ENCODE assay signal across 12 cellular contexts in genomic region chr2:43039376-43040080, GRCh38.
DNase-seq lines count a peak whose midpoint lies in the region; ATAC-seq, FAIRE-seq and TF ChIP-seq lines count a peak whose summit lies in the region.
"Had no signal": no experiment of that assay in that cellular context is flagged by ENCODE, and none has a peak within 500 bp of the region (broad histone marks: within the 10 kb centered on the region; RNA-seq: fewer than 3 reads in every experiment).

No MANE protein-coding gene starts in this region.

- H4K20me1 ChIP-seq in HepG2 (ENCODE audit: insufficient read depth, low read length) (no peaks in the 10 kb centered on the region), smooth muscle cell (ENCODE audit: low read depth) (no peaks in the 10 kb centered on the region)

- H3K27me3 ChIP-seq in HepG2 (ENCODE audit: control insufficient read depth in 1 of 2, insufficient read depth in 2 of 2, low read length in 2 of 2) (no peaks in the 10 kb centered on the region), smooth muscle cell (ENCODE audit: low read depth) (no peaks in the 10 kb centered on the region), upper lobe of left lung (no peaks in the 10 kb centered on the region)

- TF ChIP-seq EP300 in HepG2 (IDR thresholded peaks at IDR 0.05; ENCODE audit: low read depth in 2 of 2, low read length in 2 of 2) (no peak), HepG2 (CRISPR knock-in tag; IDR thresholded peaks at IDR 0.05; ENCODE audit: borderline replicate concordance) (no peak), upper lobe of left lung (IDR thresholded peaks at IDR 0.05) (no peak)

- no peak for TF ChIP-seq RAD21 in HepG2 (CRISPR knock-in tag; IDR thresholded peaks at IDR 0.05)

- H3K36me3 ChIP-seq in HepG2 (replicated peaks in 1 of 2; ENCODE audit: control insufficient read depth in 1 of 2, insufficient read depth in 2 of 2, low read length in 2 of 2) (no peaks in the 10 kb centered on the region), smooth muscle cell (ENCODE audit: low read depth) (no peaks in the 10 kb centered on the region), upper lobe of left lung (no peaks in the 10 kb centered on the region)

- intact Hi-C loops in HepG2 (cut with micrococcal nuclease; ENCODE audit: unreplicated experiment), result no loop called here

- no peak for FAIRE-seq in HepG2 (lab: Jason Lieb, UNC)

- POLR2A ChIA-PET in HepG2 (lab: Yijun Ruan, JAX), result no interaction called here

- no TSS peak for BruUV-seq in HepG2 (replicated peaks; lab: Mats Ljungman, UMichigan)

- H2AFZ ChIP-seq in HepG2 (ENCODE audit: low read length) (no peak overlapping the region), smooth muscle cell (ENCODE audit: low read depth) (no peak overlapping the region)
- H2AFZ ChIP-seq: GM23338 had no signal

- peaks cover 60% of the 10 kb centered on the region for H3K4me1 ChIP-seq in HepG2 (ENCODE audit: insufficient read depth, low read length)
- peaks cover 25% of the 10 kb centered on the region for H3K4me1 ChIP-seq in smooth muscle cell (ENCODE audit: low read depth)
- H3K4me1 ChIP-seq in upper lobe of left lung, result peaks cover 0 to 4% (median 0%) of the 10 kb centered on the region in 4 donors

- DNase-seq in ELF-1 (ENCODE audit: low read depth, low spot score) (peak; percentile 74), HepG2 (ENCODE audit: low spot score) (no peak), smooth muscle cell (lab: John Stamatoyannopoulos, UW; ENCODE audit: unreplicated experiment) (no peak), GM10266 (ENCODE audit: extremely low spot score) (no peak), NCI-H1092 (lab: John Stamatoyannopoulos, UW) (no peak), upper lobe of left lung (no peak)
- DNase-seq: DMS79; NCI-H774; stimulated activated CD4-positive, alpha-beta T cell treated with anti-CD3 and anti-CD28 coated beads, Interleukin-1b, Interleukin-23, amount 100 ng/mL, for 48 hours had no signal

- CTCF ChIA-PET in HepG2 (lab: Yijun Ruan, JAX; ENCODE audit: low intra/inter-chr PET ratio, low total read pairs), result no interaction called here

- TF ChIP-seq POLR2A in HepG2 (IDR thresholded peaks at IDR 0.05; ENCODE audit: insufficient read depth in 1 of 2, low read depth in 2 of 2, low read length in 2 of 2) (no peak), upper lobe of left lung (IDR thresholded peaks at IDR 0.05) (no peak)

- H3K4me3 ChIP-seq in HepG2 (replicated peaks in 1 of 3; ENCODE audit: insufficient read depth in 1 of 3, low read depth in 2 of 3, low read length in 3 of 3) (no peak overlapping the region), smooth muscle cell (no peak overlapping the region), upper lobe of left lung (no peak overlapping the region)
- H3K4me3 ChIP-seq: GM23338 had no signal

- no peaks in the 10 kb centered on the region for H3K79me2 ChIP-seq in HepG2 (ENCODE audit: insufficient read depth, low read length)
- no peaks in the 10 kb centered on the region for H3K79me2 ChIP-seq in smooth muscle cell (ENCODE audit: low read depth)

- no peak for TF ChIP-seq CTCF in HepG2 (CRISPR knock-in tag; IDR thresholded peaks at IDR 0.05)
- TF ChIP-seq CTCF in smooth muscle cell (IDR thresholded peaks at IDR 0.05; ENCODE audit: borderline replicate concordance, insufficient read depth, poor library complexity, severe bottlenecking), result no peak
- TF ChIP-seq CTCF in GM10266 (IDR thresholded peaks at IDR 0.05; ENCODE audit: control insufficient read depth, insufficient read depth, low read depth, missing control alignments), result no peak
- TF ChIP-seq CTCF in upper lobe of left lung (IDR thresholded peaks at IDR 0.05), result no peak

- no peaks in the 10 kb centered on the region for H3F3A ChIP-seq in smooth muscle cell (ENCODE audit: low read depth)

- in situ Hi-C loops in HepG2 (cut with HindIII; ENCODE audit: extremely low pct_ligation_motif_present, low pct_unique_long_range_greater_than_20kb), result no loop called here

- 80% methylated on average over 17 of the region's 21 CpGs for WGBS in HepG2 (ENCODE audit: low lambda C conversion rate)
- 61% methylated on average over 21 of the region's 21 CpGs for WGBS in smooth muscle cell (ENCODE audit: low lambda C conversion rate)
- WGBS in upper lobe of left lung, 2 donors, result 72 to 84% methylated on average over 16 to 19 of the region's 21 CpGs

- peak overlapping the region; percentile 40 for H3K27ac ChIP-seq in angular gyrus (ENCODE audit: low read depth, low read length)
- no peak overlapping the region for H3K27ac ChIP-seq in HepG2 (ENCODE audit: extremely low read length, insufficient read depth, low read length)
- no peak overlapping the region for H3K27ac ChIP-seq in smooth muscle cell (ENCODE audit: low read depth)
- H3K27ac ChIP-seq in upper lobe of left lung, result no peak overlapping the region

- ATAC-seq in HepG2 (peak; percentile 23), GM18858 (IDR thresholded peaks at IDR 0.05; ENCODE audit: unreplicated experiment) (no peak), upper lobe of left lung (ENCODE audit: low FRiP score in 2 of 2) (no peak)
- ATAC-seq: GM23338 had no signal

- H3K9ac ChIP-seq in HepG2 (ENCODE audit: insufficient read depth, low read depth, low read length), result no peak overlapping the region
- H3K9ac ChIP-seq in smooth muscle cell (ENCODE audit: low read depth), result no peak overlapping the region

- H3K4me2 ChIP-seq in HepG2 (ENCODE audit: low read depth, low read length) (no peak overlapping the region), smooth muscle cell (peak overlapping the region; percentile 38)
- H3K4me2 ChIP-seq: GM23338 had no signal

- H3K9me3 ChIP-seq in HepG2 (ENCODE audit: low read length) (no peaks in the 10 kb centered on the region), smooth muscle cell (replicated peaks; ENCODE audit: low read depth) (no peaks in the 10 kb centered on the region), upper lobe of left lung (no peaks in the 10 kb centered on the region)

TF ChIP-seq in HepG2, 621 proteins besides CTCF, POLR2A, EP300 and RAD21:
- peak; percentile 33; the same call in 1 of the 2 replicates for TF ChIP-seq ZNF687 (CRISPR knock-in tag; IDR thresholded peaks at IDR 0.05)
- no peak for TF ChIP-seq ZSCAN30 (CRISPR knock-in tag; IDR thresholded peaks at IDR 0.05)
- peak; percentile 64; the same call in 1 of the 2 replicates for TF ChIP-seq HNRNPL (IDR thresholded peaks at IDR 0.05; ENCODE audit: low read depth, low read length)
- TF ChIP-seq SALL1 (CRISPR knock-in tag; IDR thresholded peaks at IDR 0.05), result peak; percentile 24; the same call in 1 of the 2 replicates
- TF ChIP-seq, protein P1, sequence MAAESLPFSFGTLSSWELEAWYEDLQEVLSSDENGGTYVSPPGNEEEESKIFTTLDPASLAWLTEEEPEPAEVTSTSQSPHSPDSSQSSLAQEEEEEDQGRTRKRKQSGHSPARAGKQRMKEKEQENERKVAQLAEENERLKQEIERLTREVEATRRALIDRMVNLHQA (CRISPR knock-in tag; IDR thresholded peaks at IDR 0.05), result no peak
- TF ChIP-seq, protein P2, sequence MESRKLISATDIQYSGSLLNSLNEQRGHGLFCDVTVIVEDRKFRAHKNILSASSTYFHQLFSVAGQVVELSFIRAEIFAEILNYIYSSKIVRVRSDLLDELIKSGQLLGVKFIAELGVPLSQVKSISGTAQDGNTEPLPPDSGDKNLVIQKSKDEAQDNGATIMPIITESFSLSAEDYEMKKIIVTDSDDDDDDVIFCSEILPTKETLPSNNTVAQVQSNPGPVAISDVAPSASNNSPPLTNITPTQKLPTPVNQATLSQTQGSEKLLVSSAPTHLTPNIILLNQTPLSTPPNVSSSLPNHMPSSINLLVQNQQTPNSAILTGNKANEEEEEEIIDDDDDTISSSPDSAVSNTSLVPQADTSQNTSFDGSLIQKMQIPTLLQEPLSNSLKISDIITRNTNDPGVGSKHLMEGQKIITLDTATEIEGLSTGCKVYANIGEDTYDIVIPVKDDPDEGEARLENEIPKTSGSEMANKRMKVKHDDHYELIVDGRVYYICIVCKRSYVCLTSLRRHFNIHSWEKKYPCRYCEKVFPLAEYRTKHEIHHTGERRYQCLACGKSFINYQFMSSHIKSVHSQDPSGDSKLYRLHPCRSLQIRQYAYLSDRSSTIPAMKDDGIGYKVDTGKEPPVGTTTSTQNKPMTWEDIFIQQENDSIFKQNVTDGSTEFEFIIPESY (CRISPR knock-in tag; IDR thresholded peaks at IDR 0.05), result peak; percentile 66; the same call in 1 of the 2 replicates
